9 cellular contexts compared by ENCODE assay signal in genomic region chr2:25279091-25279651, GRCh38.
A peak's percentile ranks its signal among the peaks of the same experiment; 100 is the strongest.
DNase-seq lines count a peak whose midpoint lies in the region; ATAC-seq, FAIRE-seq and TF ChIP-seq lines count a peak whose summit lies in the region.
"Had no signal": no experiment of that assay in that cellular context is flagged by ENCODE, and none has a peak within 500 bp of the region (broad histone marks: within the 10 kb centered on the region; RNA-seq: fewer than 3 reads in every experiment).

No MANE protein-coding gene starts in this region.

- H3K27ac ChIP-seq in IMR-90 (ENCODE audit: insufficient read depth, low read length) (no peak overlapping the region), liver (ENCODE audit: low read depth in 1 of 2, low read length in 2 of 2) (peak overlapping the region in 1 of 2 donors; percentile 22), tibial nerve (peak overlapping the region; percentile 42 to 93 (median 84))

- no peak overlapping the region for H2AK9ac ChIP-seq in IMR-90 (replicated peaks; ENCODE audit: low read depth, low read length, poor library complexity)

- no peak overlapping the region for H2BK15ac ChIP-seq in IMR-90 (ENCODE audit: low read depth, low read length)

- H4K8ac ChIP-seq in IMR-90 (ENCODE audit: low read depth in 2 of 2, low read length in 2 of 2): no peak overlapping the region

- 0 out of 2 replicates have a peak, but pooled peaks cover 4% of the 10 kb centered on the region for H3K9me1 ChIP-seq in IMR-90 (ENCODE audit: insufficient read depth, low read length)

- BruUV-seq in IMR-90 (replicated peaks; lab: Mats Ljungman, UMichigan): no TSS peak

- H2AK5ac ChIP-seq in IMR-90 (ENCODE audit: low read depth, low read length): no peak overlapping the region

- H4K5ac ChIP-seq in IMR-90 (ENCODE audit: low read depth, low read length): no peak overlapping the region

- FAIRE-seq in GM12892 (lab: Jason Lieb, UNC): peak; percentile 100

- H3K27me3 ChIP-seq in IMR-90 (ENCODE audit: control insufficient read depth, insufficient read depth, low read length) (no peaks in the 10 kb centered on the region), liver (ENCODE audit: control insufficient read depth in 4 of 4, insufficient read depth in 4 of 4, low read length in 3 of 4) (no peaks in the 10 kb centered on the region), tibial nerve (no peaks in the 10 kb centered on the region)

- H3K9me3 Mint-ChIP-seq in activated naive CD8-positive, alpha-beta T cell treated with anti-CD3 and anti-CD28 coated beads, Interleukin-2, amount 10 ng/mL, durations not matched to agents 7 days and 5 days: no peaks in the 10 kb centered on the region

- ATAC-seq in GM21423 (IDR thresholded peaks at IDR 0.05; ENCODE audit: unreplicated experiment): peak; percentile 78
- ATAC-seq in IMR-90 (ENCODE audit: low read depth): 0 out of 2 replicates have a peak, but pooled peaks have one; percentile 11
- peak; percentile 19 for ATAC-seq in activated naive CD8-positive, alpha-beta T cell treated with anti-CD3 and anti-CD28 coated beads, Interleukin-2, amount 10 ng/mL, durations not matched to agents 7 days and 5 days (ENCODE audit: low read depth)
- ATAC-seq: Panc1 had no signal

- 70% methylated on average over 5 of the region's 12 CpGs; no CpG with 5 or more reads in 1 of the 2 experiments for WGBS in IMR-90 (ENCODE audit: extremely low coverage in 2 of 2, insufficient read length in 1 of 2), 2 experiments
- WGBS in liver: 71% methylated on average over 12 of the region's 12 CpGs
- 51 to 57% methylated on average over 12 of the region's 12 CpGs for WGBS in tibial nerve, 2 donors

- H3K4me1 ChIP-seq in IMR-90 (ENCODE audit: control insufficient read depth, insufficient read depth, low read length) (peaks cover 5% of the 10 kb centered on the region), liver (ENCODE audit: control insufficient read depth in 4 of 4, insufficient read depth in 4 of 4, low read length in 3 of 4) (peaks cover 0 to 5% (median 0%) of the 10 kb centered on the region in 4 donors), tibial nerve (peaks cover 0 to 78% (median 32%) of the 10 kb centered on the region in 4 donors)

- CTCF ChIA-PET in IMR-90 (lab: Yijun Ruan, JAX): interaction anchor here (0.6 kb wide), 1 partner anchor 33 kb away, joined by 4 read pairs; no protein-coding TSS in a partner anchor

- H3K9ac ChIP-seq in IMR-90 (ENCODE audit: low read depth, low read length) (no peak overlapping the region), liver (ENCODE audit: low read depth in 1 of 2, low read length in 2 of 2) (no peak overlapping the region)

- H2BK20ac ChIP-seq in IMR-90 (ENCODE audit: low read depth, low read length): no peak overlapping the region

- H3K4me3 ChIP-seq in IMR-90 (ENCODE audit: insufficient read depth, low read depth, low read length) (no peak overlapping the region), liver (ENCODE audit: low read depth in 1 of 3, low read length in 3 of 3) (no peak overlapping the region), tibial nerve (no peak overlapping the region)

- H2BK120ac ChIP-seq in IMR-90 (ENCODE audit: low read depth, low read length): no peak overlapping the region

- H4K91ac ChIP-seq in IMR-90 (ENCODE audit: insufficient read depth, low read depth, low read length): no peak overlapping the region

- intact Hi-C loops in IMR-90 (cut with micrococcal nuclease): no loop called here

- peaks cover 44% of the 10 kb centered on the region for H3K4me1 Mint-ChIP-seq in activated naive CD8-positive, alpha-beta T cell treated with anti-CD3 and anti-CD28 coated beads, Interleukin-2, amount 10 ng/mL, durations not matched to agents 7 days and 5 days

- POLR2A ChIA-PET in IMR-90 (lab: Charles Lee; ENCODE audit: unreplicated experiment): no interaction called here
- POLR2A ChIA-PET in activated naive CD8-positive, alpha-beta T cell treated with anti-CD3 and anti-CD28 coated beads, Interleukin-2, amount 10 ng/mL, durations not matched to agents 7 days and 5 days (lab: Charles Lee): interaction anchor here (0.9 to 6.0 kb wide), 4 partner anchors 14 to 84 kb away, joined by 5 to 107 read pairs (median 15); no protein-coding TSS in a partner anchor

- H3K18ac ChIP-seq in IMR-90 (ENCODE audit: low read depth, low read length): no peak overlapping the region

- H3K79me1 ChIP-seq in IMR-90 (ENCODE audit: low read depth in 1 of 2, low read length in 2 of 2): no peaks in the 10 kb centered on the region

- TF ChIP-seq EP300 in tibial nerve (IDR thresholded peaks at IDR 0.05): peak in 1 of 2 donors; percentile 69

- H3K4me3 Mint-ChIP-seq in activated naive CD8-positive, alpha-beta T cell treated with anti-CD3 and anti-CD28 coated beads, Interleukin-2, amount 10 ng/mL, durations not matched to agents 7 days and 5 days: peak overlapping the region; percentile 74

- no peaks in the 10 kb centered on the region for H3K27me3 Mint-ChIP-seq in activated naive CD8-positive, alpha-beta T cell treated with anti-CD3 and anti-CD28 coated beads, Interleukin-2, amount 10 ng/mL, durations not matched to agents 7 days and 5 days

- no peak for TF ChIP-seq RAD21 in IMR-90 (IDR thresholded peaks at IDR 0.05; ENCODE audit: low read length)
- no peak for TF ChIP-seq RAD21 in liver (IDR thresholded peaks at IDR 0.05)

- H3K36me3 Mint-ChIP-seq in activated naive CD8-positive, alpha-beta T cell treated with anti-CD3 and anti-CD28 coated beads, Interleukin-2, amount 10 ng/mL, durations not matched to agents 7 days and 5 days: peaks cover 17% of the 10 kb centered on the region

- H3K56ac ChIP-seq in IMR-90 (ENCODE audit: extremely low read depth, insufficient read depth, low read length): no peak overlapping the region

- H3K4ac ChIP-seq in IMR-90 (ENCODE audit: low read depth, low read length): no peak overlapping the region

- DNase-seq in GM12892 (ENCODE audit: insufficient read length): peak; percentile 71
- no peak for DNase-seq in IMR-90
- DNase-seq in activated naive CD8-positive, alpha-beta T cell treated with anti-CD3 and anti-CD28 coated beads, Interleukin-2, amount 10 ng/mL, durations not matched to agents 7 days and 5 days: no peak
- DNase-seq in tibial nerve (ENCODE audit: low spot score in 2 of 2): peak; percentile 61 to 75
- no peak for DNase-seq in stimulated activated CD8-positive, alpha-beta memory T cell treated with anti-CD3 and anti-CD28 coated beads, Interleukin-4, amount 100 ng/mL, for 48 hours
- no peak for DNase-seq in hepatic stellate cell (ENCODE audit: low spot score)

- H3K9me3 ChIP-seq in IMR-90 (ENCODE audit: control insufficient read depth, insufficient read depth, low read length) (no peaks in the 10 kb centered on the region), liver (ENCODE audit: control insufficient read depth in 4 of 4, low read length in 3 of 4) (no peaks in the 10 kb centered on the region), tibial nerve (no peaks in the 10 kb centered on the region)

- TF ChIP-seq CTCF in IMR-90 (conservative IDR thresholded peaks at IDR 0.05; ENCODE audit: low read depth, low read length) (no peak), liver (IDR thresholded peaks at IDR 0.05; ENCODE audit: low read depth, low read length, missing input control) (no peak), tibial nerve (IDR thresholded peaks at IDR 0.05) (no peak)

- H3K4me2 ChIP-seq in IMR-90 (ENCODE audit: low read depth, low read length): no peak overlapping the region

- peaks cover 25% of the 10 kb centered on the region; the same call in 1 of the 2 replicates for H3K36me3 ChIP-seq in IMR-90 (ENCODE audit: control insufficient read depth, insufficient read depth, low read length)
- H3K36me3 ChIP-seq in liver (ENCODE audit: control insufficient read depth in 4 of 4, insufficient read depth in 3 of 4, low read depth in 1 of 4, low read length in 3 of 4): peaks cover 0 to 4% (median 1%) of the 10 kb centered on the region in 4 donors
- H3K36me3 ChIP-seq in tibial nerve: peaks cover 0 to 35% (median 0%) of the 10 kb centered on the region in 3 donors

- no peak overlapping the region for H3K14ac ChIP-seq in IMR-90 (replicated peaks; ENCODE audit: low read depth, low read length)

- H3K27ac Mint-ChIP-seq in activated naive CD8-positive, alpha-beta T cell treated with anti-CD3 and anti-CD28 coated beads, Interleukin-2, amount 10 ng/mL, durations not matched to agents 7 days and 5 days: peak overlapping the region; percentile 95

- in situ Hi-C loops in IMR-90 (cut with MboI; ENCODE audit: low sequenced_read_pairs): no loop called here

- TF ChIP-seq POLR2A in GM12892 (IDR thresholded peaks at IDR 0.05; ENCODE audit: low read depth, low read length) (peak; percentile 61; the same call in 1 of the 2 replicates), IMR-90 (IDR thresholded peaks at IDR 0.05; ENCODE audit: low read depth, low read length) (no peak), tibial nerve (IDR thresholded peaks at IDR 0.05) (no peak)

- peak overlapping the region; percentile 49 for H2AFZ ChIP-seq in IMR-90 (replicated peaks; ENCODE audit: low read length, poor library complexity)

- H3K23ac ChIP-seq in IMR-90 (ENCODE audit: low read depth, low read length): no peak overlapping the region

- H4K20me1 ChIP-seq in IMR-90 (ENCODE audit: insufficient read depth, low read length): no peaks in the 10 kb centered on the region

- dilution Hi-C loops in IMR-90 (cut with HindIII; ENCODE audit: low sequenced_read_pairs, unreplicated experiment): no loop called here

- no peak overlapping the region for H2BK5ac ChIP-seq in IMR-90 (ENCODE audit: low read depth, low read length, poor library complexity, severe bottlenecking)

TF ChIP-seq in IMR-90, 13 proteins besides CTCF, POLR2A, EP300 and RAD21:
- no peak for TF ChIP-seq CEBPB (IDR thresholded peaks at IDR 0.05; ENCODE audit: low read depth, low read length)
- TF ChIP-seq BHLHE40 (IDR thresholded peaks at IDR 0.05; ENCODE audit: low read depth, low read length): no peak

TF ChIP-seq in liver, 16 proteins besides CTCF, POLR2A, EP300 and RAD21:
- TF ChIP-seq GABPA (IDR thresholded peaks at IDR 0.05 in 1 of 2, conservative IDR thresholded peaks at IDR 0.05 in 1 of 2) (no peak), NR2F2 (IDR thresholded peaks at IDR 0.05) (no peak), RXRA (IDR thresholded peaks at IDR 0.05) (no peak), MAX (IDR thresholded peaks at IDR 0.05) (peak; percentile 18)

Comparison
In these comparisons a context has a peak if more than half of its experiments do, and no peak if none do; other contexts are left out.
1. DNase-seq: peak in GM12892 (single experiment) and tibial nerve (2 of 2); none in IMR-90 (single experiment), activated naive CD8-positive, alpha-beta T cell treated with anti-CD3 and anti-CD28 coated beads, Interleukin-2, amount 10 ng/mL, durations not matched to agents 7 days and 5 days (single experiment), stimulated activated CD8-positive, alpha-beta memory T cell treated with anti-CD3 and anti-CD28 coated beads, Interleukin-4, amount 100 ng/mL, for 48 hours (single experiment) and hepatic stellate cell (single experiment).
2. ATAC-seq: peak in every context shown above with its lines; median percentile 78 in GM21423; 19 in activated naive CD8-positive, alpha-beta T cell treated with anti-CD3 and anti-CD28 coated beads, Interleukin-2, amount 10 ng/mL, durations not matched to agents 7 days and 5 days; 11 in IMR-90.